Comparison of ENCODE assay signal across 29 cellular contexts in the genomic region with DNA sequence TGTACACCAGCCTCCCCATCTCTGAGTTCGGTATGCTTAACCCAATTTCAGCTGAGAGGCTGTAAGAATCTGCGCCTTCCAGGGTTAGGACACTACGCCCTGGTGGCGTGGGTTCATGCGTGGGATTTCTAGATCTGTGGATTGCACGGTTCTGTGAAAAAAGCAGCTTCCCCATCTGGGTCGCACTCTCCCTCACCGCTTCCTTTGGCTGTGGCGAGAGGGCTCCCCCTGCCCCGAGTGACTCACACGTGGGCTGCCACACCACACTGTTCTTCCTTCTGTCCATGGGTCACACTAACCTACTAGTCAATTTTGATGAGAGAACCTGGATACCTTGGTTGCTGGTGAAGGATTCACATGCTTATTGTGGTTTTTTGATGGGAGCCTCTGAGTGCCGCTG.
"Had no signal": no experiment of that assay in that cellular context is flagged by ENCODE, and none has a peak within 500 bp of the region (broad histone marks: within the 10 kb centered on the region; RNA-seq: fewer than 3 reads in every experiment).

No MANE protein-coding gene starts in this region.

- H3K27me3 ChIP-seq: left lung, pancreas, suprapubic skin, tibial artery, upper lobe of right lung, uterus had no signal

- H3K9me3 ChIP-seq: pancreas, prostate gland, suprapubic skin, uterus had no signal

- H3K27me3 Mint-ChIP-seq: stimulated activated naive CD8-positive, alpha-beta T cell treated with anti-CD3 and anti-CD28 coated beads, Interleukin-15, Interleukin-2, amounts not matched to agents 100 ng/mL and 50 ng/mL, for 24 hours had no signal

- H3K4me3 Mint-ChIP-seq: nephron; neural crest cell; stimulated activated naive CD8-positive, alpha-beta T cell treated with anti-CD3 and anti-CD28 coated beads, Interleukin-15, Interleukin-2, amounts not matched to agents 100 ng/mL and 50 ng/mL, for 24 hours had no signal

- H3K36me3 ChIP-seq: left lung, lower lobe of right lung, pancreas, prostate gland, suprapubic skin, thoracic aorta, tibial artery, upper lobe of right lung, uterus had no signal

- H3K4me1 Mint-ChIP-seq: nephron, neural crest cell had no signal

- H3K27ac Mint-ChIP-seq: nephron; stimulated activated naive CD8-positive, alpha-beta T cell treated with anti-CD3 and anti-CD28 coated beads, Interleukin-15, Interleukin-2, amounts not matched to agents 100 ng/mL and 50 ng/mL, for 24 hours had no signal

- ATAC-seq: left colon, left lung, lower lobe of right lung, pancreas, right cardiac atrium, sciatic nerve, upper lobe of right lung had no signal

- DNase-seq: hippocampal formation; kidney; left colon; left lung; lower lobe of right lung; mammary epithelial cell; mesenchymal stem cell; nucleus accumbens; pancreas; posterior cingulate gyrus; retina; right cardiac atrium; stimulated activated CD4-positive, alpha-beta T cell treated with anti-CD3 and anti-CD28 coated beads, Interleukin-12 subunit alpha, Interleukin-12 subunit beta, amount 100 ng/mL, for 4 hours; stimulated activated CD4-positive, alpha-beta T cell treated with anti-CD3 and anti-CD28 coated beads, Interleukin-15, amount 100 ng/mL, for 24 hours; stimulated activated CD4-positive, alpha-beta T cell treated with anti-CD3 and anti-CD28 coated beads, Interleukin-2, amount 100 ng/mL, for 24 hours; stimulated activated CD4-positive, alpha-beta T cell treated with anti-CD3 and anti-CD28 coated beads, Interleukin-4, amount 100 ng/mL, for 1 hour; stimulated activated naive CD4-positive, alpha-beta T cell; tibial artery; trophoblast cell; upper lobe of right lung; uterus had no signal

- H3K4me1 ChIP-seq: left lung, lower lobe of right lung, pancreas, prostate gland, tibial artery, upper lobe of right lung, uterus had no signal

- H3K4me3 ChIP-seq: left lung, lower lobe of right lung, pancreas, prostate gland, skin epidermis, suprapubic skin, thoracic aorta, tibial artery, upper lobe of right lung, uterus had no signal

- H3K27ac ChIP-seq: left lung, lower lobe of right lung, pancreas, prostate gland, skin epidermis, suprapubic skin, thoracic aorta, tibial artery, upper lobe of right lung, uterus had no signal
